9 cellular contexts compared by ENCODE assay signal in genomic region chr3:124985358-124985757, GRCh38. TPM values are rescaled to one million over a fixed set of nuclear protein-coding genes. Genes with fewer than 3 reads are reported as not detected.
A peak's percentile ranks its signal among the peaks of the same experiment; 100 is the strongest.
DNase-seq lines count a peak whose midpoint lies in the region; ATAC-seq and TF ChIP-seq lines count a peak whose summit lies in the region.
"Had no signal": no experiment of that assay in that cellular context is flagged by ENCODE, and none has a peak within 500 bp of the region (broad histone marks: within the 10 kb centered on the region; RNA-seq: fewer than 3 reads in every experiment).

No MANE protein-coding gene starts in this region.

- H3K36me3 Mint-ChIP-seq in chondrocyte (ENCODE audit: low read depth), result peaks cover 14% of the 10 kb centered on the region

- ATAC-seq in Right ventricle myocardium inferior (peak; percentile 39), lower lobe of right lung (peak; percentile 45 to 57), GM21360 (IDR thresholded peaks at IDR 0.05; ENCODE audit: unreplicated experiment) (no peak), HG02623 (IDR thresholded peaks at IDR 0.05; ENCODE audit: unreplicated experiment) (no peak)

- no peaks in the 10 kb centered on the region for H3K27me3 Mint-ChIP-seq in chondrocyte (ENCODE audit: low read depth)
- H3K27me3 Mint-ChIP-seq: activated CD4-positive, alpha-beta memory T cell treated with anti-CD3 and anti-CD28 coated beads, Interleukin-2, amount 10 ng/mL, durations not matched to agents 7 days and 5 days had no signal

- intact Hi-C loops in Right ventricle myocardium inferior (cut with DNase I), result no loop called here
- intact Hi-C loops in cardiac septum (cut with DNase I), result no loop called here
- intact Hi-C loops in lower lobe of right lung (cut with DNase I), result no loop called here

- H3K4me3 Mint-ChIP-seq in chondrocyte (ENCODE audit: unreplicated experiment), result peak overlapping the region; percentile 4
- H3K4me3 Mint-ChIP-seq: activated CD4-positive, alpha-beta memory T cell treated with anti-CD3 and anti-CD28 coated beads, Interleukin-2, amount 10 ng/mL, durations not matched to agents 7 days and 5 days had no signal

- no peak overlapping the region for H3K4me3 ChIP-seq in lower lobe of right lung

- H3K27ac Mint-ChIP-seq in chondrocyte (ENCODE audit: unreplicated experiment), result peak overlapping the region; percentile 92
- H3K27ac Mint-ChIP-seq: activated CD4-positive, alpha-beta memory T cell treated with anti-CD3 and anti-CD28 coated beads, Interleukin-2, amount 10 ng/mL, durations not matched to agents 7 days and 5 days had no signal

- H3K4me1 ChIP-seq in lower lobe of right lung, result peaks cover 42% of the 10 kb centered on the region

- peaks cover 55% of the 10 kb centered on the region for H3K36me3 ChIP-seq in lower lobe of right lung

- no peaks in the 10 kb centered on the region for H3K9me3 ChIP-seq in lower lobe of right lung

- H3K27ac ChIP-seq in lower lobe of right lung, result peak overlapping the region; percentile 70

- no peaks in the 10 kb centered on the region for H3K27me3 ChIP-seq in lower lobe of right lung (ENCODE audit: low read depth)

- no peaks in the 10 kb centered on the region for H3K9me3 Mint-ChIP-seq in chondrocyte (ENCODE audit: low read depth)
- H3K9me3 Mint-ChIP-seq: activated CD4-positive, alpha-beta memory T cell treated with anti-CD3 and anti-CD28 coated beads, Interleukin-2, amount 10 ng/mL, durations not matched to agents 7 days and 5 days had no signal

- peaks cover 34% of the 10 kb centered on the region for H3K4me1 Mint-ChIP-seq in chondrocyte (ENCODE audit: low read depth)

- TF ChIP-seq CTCF in chondrocyte (IDR thresholded peaks at IDR 0.05) (no peak), lower lobe of right lung (IDR thresholded peaks at IDR 0.05) (no peak)

- DNase-seq in Right ventricle myocardium inferior (ENCODE audit: missing footprints) (no peak), cardiac septum (ENCODE audit: low spot score) (no peak), chondrocyte (ENCODE audit: low spot score) (no peak), lower lobe of right lung (no peak), kidney glomerular epithelial cell (lab: John Stamatoyannopoulos, UW) (no peak), RKO (ENCODE audit: low spot score) (no peak)
- DNase-seq: activated CD4-positive, alpha-beta memory T cell treated with anti-CD3 and anti-CD28 coated beads, Interleukin-2, amount 10 ng/mL, durations not matched to agents 7 days and 5 days had no signal

RNA-seq across cellular contexts. Expression of gene MUC13, which starts 50.8 kb away (rescaled TPM):
- total RNA-seq in Right ventricle myocardium inferior (not detected), cardiac septum (0.13 TPM), chondrocyte (not detected in 3 replicates), lower lobe of right lung (0.18 TPM)
- total RNA-seq: activated CD4-positive, alpha-beta memory T cell treated with anti-CD3 and anti-CD28 coated beads, Interleukin-2, amount 10 ng/mL, durations not matched to agents 7 days and 5 days had no signal

Comparison
In these comparisons a context has a peak if more than half of its experiments do, and no peak if none do; other contexts are left out.
1. ATAC-seq: peak in Right ventricle myocardium inferior (single experiment) and lower lobe of right lung (2 of 2); none in GM21360 (single experiment) and HG02623 (single experiment).